Comparison of ENCODE assay signal across 14 cellular contexts in the genomic region with DNA sequence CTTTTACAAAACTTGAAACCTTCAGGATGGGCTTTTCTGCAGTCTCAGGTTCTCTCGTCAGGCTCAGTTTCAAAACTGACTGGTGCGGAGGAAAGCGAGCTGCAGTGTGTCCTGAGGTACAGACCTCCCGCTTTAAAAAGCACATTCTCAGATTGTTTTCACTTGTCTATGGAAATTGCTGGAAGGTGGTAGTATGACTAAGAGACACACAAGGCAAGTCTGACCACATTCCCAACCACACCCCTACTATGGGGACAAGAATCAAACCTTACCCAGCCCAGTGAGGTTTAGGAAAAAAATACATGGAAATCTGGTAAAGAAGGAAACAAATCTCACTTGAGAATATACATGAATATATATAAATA. TPM values are rescaled to one million over a fixed set of nuclear protein-coding genes. Genes with fewer than 3 reads are reported as not detected.
DNase-seq lines count a peak whose midpoint lies in the region; ATAC-seq and TF ChIP-seq lines count a peak whose summit lies in the region.
"Had no signal": no experiment of that assay in that cellular context is flagged by ENCODE, and none has a peak within 500 bp of the region (broad histone marks: within the 10 kb centered on the region; RNA-seq: fewer than 3 reads in every experiment).

No MANE protein-coding gene starts in this region.

- H3K27me3 Mint-ChIP-seq in stimulated activated naive CD8-positive, alpha-beta T cell treated with anti-CD3 and anti-CD28 coated beads, Interleukin-15, Interleukin-2, amounts not matched to agents 100 ng/mL and 50 ng/mL, for 24 hours = no peaks in the 10 kb centered on the region
- no peaks in the 10 kb centered on the region for H3K27me3 Mint-ChIP-seq in MCF 10A (ENCODE audit: insufficient read depth, unreplicated experiment)
- H3K27me3 Mint-ChIP-seq: activated CD4-positive, alpha-beta memory T cell treated with anti-CD3 and anti-CD28 coated beads, Interleukin-2, amount 10 ng/mL, durations not matched to agents 7 days and 5 days; memory B cell had no signal

- H3K4me3 Mint-ChIP-seq in stimulated activated naive CD8-positive, alpha-beta T cell treated with anti-CD3 and anti-CD28 coated beads, Interleukin-15, Interleukin-2, amounts not matched to agents 100 ng/mL and 50 ng/mL, for 24 hours = no peak overlapping the region
- no peak overlapping the region for H3K4me3 Mint-ChIP-seq in MCF 10A (ENCODE audit: unreplicated experiment)
- H3K4me3 Mint-ChIP-seq: activated CD4-positive, alpha-beta memory T cell treated with anti-CD3 and anti-CD28 coated beads, Interleukin-2, amount 10 ng/mL, durations not matched to agents 7 days and 5 days; memory B cell had no signal

- peaks cover 0 to 99% of the 10 kb centered on the region in 2 donors for H3K36me3 ChIP-seq in left lung
- peaks cover 0 to 72% of the 10 kb centered on the region in 2 donors for H3K36me3 ChIP-seq in vagina

- no peak for TF ChIP-seq POLR2A in vagina (IDR thresholded peaks at IDR 0.05)

- H3K4me3 ChIP-seq in left lung = no peak overlapping the region
- no peak overlapping the region for H3K4me3 ChIP-seq in vagina
- H3K4me3 ChIP-seq: gastrocnemius medialis, MG63 had no signal

- no peak for DNase-seq in stimulated activated naive CD8-positive, alpha-beta T cell treated with anti-CD3 and anti-CD28 coated beads, Interleukin-15, Interleukin-2, amounts not matched to agents 100 U/mL and 50 U/mL, for 24 hours
- DNase-seq in MCF 10A (ENCODE audit: unreplicated experiment) (peak; percentile 71), left lung (no peak), vagina (ENCODE audit: extremely low spot score in 2 of 2) (no peak), NCI-H2196 treated with DMSO at 0.1 percent for 48 hours (lab: John Stamatoyannopoulos, UW; ENCODE audit: unreplicated experiment) (no peak), NCI-H2029 (lab: John Stamatoyannopoulos, UW) (no peak), HK-2 (ENCODE audit: unreplicated experiment) (no peak)
- DNase-seq: activated CD4-positive, alpha-beta memory T cell treated with anti-CD3 and anti-CD28 coated beads, Interleukin-2, amount 10 ng/mL, durations not matched to agents 7 days and 5 days; gastrocnemius medialis; NCI-H510A treated with DMSO at 0.1 percent for 48 hours; right cardiac atrium had no signal

- peaks cover 4 to 15% of the 10 kb centered on the region in 2 donors for H3K4me1 ChIP-seq in left lung
- peaks cover 13% of the 10 kb centered on the region for H3K4me1 ChIP-seq in vagina

- no peak for ATAC-seq in stimulated activated naive CD8-positive, alpha-beta T cell treated with anti-CD3 and anti-CD28 coated beads, Interleukin-15, Interleukin-2, amounts not matched to agents 100 U/mL and 50 U/mL, for 24 hours
- peak; percentile 61 for ATAC-seq in left lung
- ATAC-seq: gastrocnemius medialis had no signal

- H3K9me3 Mint-ChIP-seq in stimulated activated naive CD8-positive, alpha-beta T cell treated with anti-CD3 and anti-CD28 coated beads, Interleukin-15, Interleukin-2, amounts not matched to agents 100 ng/mL and 50 ng/mL, for 24 hours = no peaks in the 10 kb centered on the region
- peaks cover 5% of the 10 kb centered on the region for H3K9me3 Mint-ChIP-seq in MCF 10A (ENCODE audit: unreplicated experiment)
- H3K9me3 Mint-ChIP-seq: activated CD4-positive, alpha-beta memory T cell treated with anti-CD3 and anti-CD28 coated beads, Interleukin-2, amount 10 ng/mL, durations not matched to agents 7 days and 5 days; memory B cell had no signal

- peak overlapping the region; percentile 13 for H3K27ac Mint-ChIP-seq in stimulated activated naive CD8-positive, alpha-beta T cell treated with anti-CD3 and anti-CD28 coated beads, Interleukin-15, Interleukin-2, amounts not matched to agents 100 ng/mL and 50 ng/mL, for 24 hours
- no peak overlapping the region for H3K27ac Mint-ChIP-seq in MCF 10A (ENCODE audit: low read depth, unreplicated experiment)
- H3K27ac Mint-ChIP-seq: activated CD4-positive, alpha-beta memory T cell treated with anti-CD3 and anti-CD28 coated beads, Interleukin-2, amount 10 ng/mL, durations not matched to agents 7 days and 5 days; memory B cell had no signal

- H3K27me3 ChIP-seq in left lung (no peaks in the 10 kb centered on the region), vagina (no peaks in the 10 kb centered on the region)
- H3K27me3 ChIP-seq: gastrocnemius medialis, MG63 had no signal

- POLR2A ChIA-PET in MCF 10A (lab: Yijun Ruan, JAX) = interaction anchor here (0.9 to 1.6 kb wide), 3 partner anchors 16 to 149 kb away, joined by 3 to 8 read pairs (median 4); a partner anchor contains a TSS

- intact Hi-C loops in MCF 10A (cut with micrococcal nuclease) (no loop called here), left lung (cut with DNase I) (no loop called here), vagina (cut with DNase I) (no loop called here)

- H3K27ac ChIP-seq in left lung = peak overlapping the region; percentile 68 to 84
- H3K27ac ChIP-seq in vagina = peak overlapping the region; percentile 75
- H3K27ac ChIP-seq: gastrocnemius medialis had no signal

- H3K4me1 Mint-ChIP-seq in stimulated activated naive CD8-positive, alpha-beta T cell treated with anti-CD3 and anti-CD28 coated beads, Interleukin-15, Interleukin-2, amounts not matched to agents 100 ng/mL and 50 ng/mL, for 24 hours (ENCODE audit: low read depth) = peaks cover 25% of the 10 kb centered on the region
- H3K4me1 Mint-ChIP-seq in MCF 10A (ENCODE audit: insufficient read depth, unreplicated experiment) = peaks cover 13% of the 10 kb centered on the region

- H3K36me3 Mint-ChIP-seq in stimulated activated naive CD8-positive, alpha-beta T cell treated with anti-CD3 and anti-CD28 coated beads, Interleukin-15, Interleukin-2, amounts not matched to agents 100 ng/mL and 50 ng/mL, for 24 hours (ENCODE audit: low read depth) = peaks cover 65% of the 10 kb centered on the region
- H3K36me3 Mint-ChIP-seq in MCF 10A (ENCODE audit: insufficient read depth, unreplicated experiment) = peaks cover 93% of the 10 kb centered on the region

- TF ChIP-seq CTCF in MCF 10A (IDR thresholded peaks at IDR 0.05; ENCODE audit: unreplicated experiment) (no peak), left lung (IDR thresholded peaks at IDR 0.05) (no peak), vagina (IDR thresholded peaks at IDR 0.05) (no peak)

- BruUV-seq in MCF 10A (replicated peaks; lab: Mats Ljungman, UMichigan) = no TSS peak

- no peaks in the 10 kb centered on the region for H3K9me3 ChIP-seq in left lung
- H3K9me3 ChIP-seq in vagina = no peaks in the 10 kb centered on the region
- H3K9me3 ChIP-seq: gastrocnemius medialis, MG63 had no signal

- CTCF ChIA-PET in MCF 10A (lab: Yijun Ruan, JAX) = interaction anchor here (0.6 to 1.8 kb wide), 2 partner anchors 40 to 152 kb away, joined by 3 to 6 read pairs; no protein-coding TSS in a partner anchor

RNA-seq across cellular contexts. Expression of a gene that starts 18.2 kb away (rescaled TPM):
- 80.8 and 106 TPM in 2 replicates for total RNA-seq in MCF 10A (2022)
- 10 to 100 TPM; 61.0 to 72.3 TPM for total RNA-seq in left lung
- 52.8 TPM for total RNA-seq in vagina

RNA-seq across cellular contexts. Expression of a gene that starts 20.5 kb away (rescaled TPM):
- total RNA-seq in MCF 10A (2022) = 0.37 TPM in 1 of 2 replicates, not detected in the other
- under 1 TPM in 1 of 2 donors, not detected in 1; 0.23 TPM for total RNA-seq in left lung
- not detected for total RNA-seq in vagina
- total RNA-seq: right cardiac atrium had no signal

RNA-seq across cellular contexts. Expression of a gene that starts 24.9 kb away (rescaled TPM):
- total RNA-seq in MCF 10A (2022) (not detected in 2 replicates), left lung (under 1 TPM in 1 of 2 donors, not detected in 1; 0.12 TPM), vagina (not detected)
- total RNA-seq: gastrocnemius medialis, right cardiac atrium had no signal

RNA-seq across cellular contexts. Expression of a gene that starts 27.0 kb away (rescaled TPM):
- total RNA-seq in MCF 10A (2022) = 7.7 and 8.1 TPM in 2 replicates
- total RNA-seq in left lung = 10 to 100 TPM; 29.1 to 44.8 TPM
- total RNA-seq in vagina = 115 TPM
- total RNA-seq: activated CD4-positive, alpha-beta memory T cell treated with anti-CD3 and anti-CD28 coated beads, Interleukin-2, amount 10 ng/mL, durations not matched to agents 7 days and 5 days had no signal

RNA-seq across cellular contexts. Expression of a gene that starts 49.5 kb away (rescaled TPM):
- 80.8 and 106 TPM in 2 replicates for total RNA-seq in MCF 10A (2022)
- 100 to 1,000 TPM; 114 to 123 TPM for total RNA-seq in left lung
- total RNA-seq in vagina = 79.8 TPM
